ENCODE assay signal across 1 cellular context in the genomic region with DNA sequence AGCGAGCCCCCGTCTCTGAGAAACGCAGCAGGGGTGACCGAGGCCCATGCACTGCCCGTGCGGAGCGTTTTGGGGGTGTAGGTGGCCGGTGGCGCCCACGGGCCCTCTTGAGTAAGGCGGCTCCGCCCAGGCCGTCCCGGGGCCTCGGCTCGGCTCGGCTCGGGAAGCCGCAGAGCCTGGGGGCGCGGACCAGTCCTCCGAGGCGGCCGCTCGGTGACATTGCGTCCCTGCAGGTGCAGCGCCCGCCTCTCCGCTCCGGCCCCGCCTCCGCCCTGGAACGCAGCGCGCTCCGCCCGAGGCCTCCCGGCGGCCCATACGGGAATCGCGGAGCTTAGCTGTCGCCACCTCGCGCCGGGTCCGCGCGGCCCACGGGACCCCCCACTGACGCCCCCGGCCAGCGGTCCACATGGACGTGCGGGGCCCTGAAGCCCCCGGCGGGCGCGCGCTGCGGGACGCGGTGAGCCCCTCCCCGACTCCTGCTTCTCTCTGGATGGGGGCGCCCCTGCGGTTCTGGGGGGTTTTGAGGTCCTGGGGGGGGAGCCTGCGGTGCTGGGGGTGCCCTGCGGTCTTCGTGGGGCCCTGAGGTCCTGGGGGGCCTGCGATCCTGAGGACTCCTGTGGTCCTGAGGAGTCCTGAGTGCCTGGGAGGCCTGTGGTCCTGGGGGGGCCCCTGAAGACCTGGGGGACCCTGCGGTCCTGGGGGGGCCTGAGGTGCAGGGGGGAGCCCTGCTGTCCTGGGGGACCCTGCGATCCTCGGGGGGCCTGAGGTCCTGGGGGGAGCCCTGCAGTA.
TF ChIP-seq lines count a peak whose summit lies in the region.

A gene (plus strand): TSS at position 314 of the 789 bp plus-strand sequence. CDS start 93 bp downstream, at position 407.

TF ChIP-seq in HepG2, 621 proteins besides CTCF, POLR2A, EP300 and RAD21 (continued from another document and continues in another):
- TF ChIP-seq, protein P1, sequence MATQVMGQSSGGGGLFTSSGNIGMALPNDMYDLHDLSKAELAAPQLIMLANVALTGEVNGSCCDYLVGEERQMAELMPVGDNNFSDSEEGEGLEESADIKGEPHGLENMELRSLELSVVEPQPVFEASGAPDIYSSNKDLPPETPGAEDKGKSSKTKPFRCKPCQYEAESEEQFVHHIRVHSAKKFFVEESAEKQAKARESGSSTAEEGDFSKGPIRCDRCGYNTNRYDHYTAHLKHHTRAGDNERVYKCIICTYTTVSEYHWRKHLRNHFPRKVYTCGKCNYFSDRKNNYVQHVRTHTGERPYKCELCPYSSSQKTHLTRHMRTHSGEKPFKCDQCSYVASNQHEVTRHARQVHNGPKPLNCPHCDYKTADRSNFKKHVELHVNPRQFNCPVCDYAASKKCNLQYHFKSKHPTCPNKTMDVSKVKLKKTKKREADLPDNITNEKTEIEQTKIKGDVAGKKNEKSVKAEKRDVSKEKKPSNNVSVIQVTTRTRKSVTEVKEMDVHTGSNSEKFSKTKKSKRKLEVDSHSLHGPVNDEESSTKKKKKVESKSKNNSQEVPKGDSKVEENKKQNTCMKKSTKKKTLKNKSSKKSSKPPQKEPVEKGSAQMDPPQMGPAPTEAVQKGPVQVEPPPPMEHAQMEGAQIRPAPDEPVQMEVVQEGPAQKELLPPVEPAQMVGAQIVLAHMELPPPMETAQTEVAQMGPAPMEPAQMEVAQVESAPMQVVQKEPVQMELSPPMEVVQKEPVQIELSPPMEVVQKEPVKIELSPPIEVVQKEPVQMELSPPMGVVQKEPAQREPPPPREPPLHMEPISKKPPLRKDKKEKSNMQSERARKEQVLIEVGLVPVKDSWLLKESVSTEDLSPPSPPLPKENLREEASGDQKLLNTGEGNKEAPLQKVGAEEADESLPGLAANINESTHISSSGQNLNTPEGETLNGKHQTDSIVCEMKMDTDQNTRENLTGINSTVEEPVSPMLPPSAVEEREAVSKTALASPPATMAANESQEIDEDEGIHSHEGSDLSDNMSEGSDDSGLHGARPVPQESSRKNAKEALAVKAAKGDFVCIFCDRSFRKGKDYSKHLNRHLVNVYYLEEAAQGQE (IDR thresholded peaks at IDR 0.05; ENCODE audit: borderline replicate concordance in 1 of 2, low read depth in 1 of 2, low read length in 2 of 2) = no peak; a peak in 1 of 4 replicates
- TF ChIP-seq, protein P2, sequence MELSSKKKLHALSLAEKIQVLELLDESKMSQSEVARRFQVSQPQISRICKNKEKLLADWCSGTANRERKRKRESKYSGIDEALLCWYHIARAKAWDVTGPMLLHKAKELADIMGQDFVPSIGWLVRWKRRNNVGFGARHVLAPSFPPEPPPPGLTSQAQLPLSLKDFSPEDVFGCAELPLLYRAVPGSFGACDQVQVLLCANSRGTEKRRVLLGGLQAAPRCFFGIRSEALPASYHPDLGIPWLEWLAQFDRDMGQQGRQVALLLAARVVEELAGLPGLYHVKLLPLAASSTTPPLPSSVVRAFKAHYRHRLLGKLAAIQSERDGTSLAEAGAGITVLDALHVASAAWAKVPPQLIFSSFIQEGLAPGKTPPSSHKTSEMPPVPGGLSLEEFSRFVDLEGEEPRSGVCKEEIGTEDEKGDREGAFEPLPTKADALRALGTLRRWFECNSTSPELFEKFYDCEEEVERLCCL (CRISPR knock-in tag; IDR thresholded peaks at IDR 0.05; ENCODE audit: borderline replicate concordance) = no peak
- TF ChIP-seq MBD4 (IDR thresholded peaks at IDR 0.05; ENCODE audit: borderline replicate concordance, low read length) (no peak), ZNF850 (CRISPR knock-in tag; conservative IDR thresholded peaks at IDR 0.05) (0 out of 2 replicates have a peak, but pooled peaks have one; percentile 61), KDM6A (CRISPR knock-in tag; IDR thresholded peaks at IDR 0.05; ENCODE audit: low read depth) (no peak), ADNP (CRISPR knock-in tag; IDR thresholded peaks at IDR 0.05) (no peak), ZNF790 (CRISPR knock-in tag; IDR thresholded peaks at IDR 0.05; ENCODE audit: borderline replicate concordance) (no peak; the same call in 1 of the 2 replicates), MATR3 (CRISPR knock-in tag; IDR thresholded peaks at IDR 0.05) (no peak), ZNF124 (CRISPR knock-in tag; IDR thresholded peaks at IDR 0.05) (no peak), GTF2F1 (IDR thresholded peaks at IDR 0.05; ENCODE audit: low read length) (no peak), ZNF562 (CRISPR knock-in tag; IDR thresholded peaks at IDR 0.05; ENCODE audit: borderline replicate concordance) (no peak), FOXA1 (IDR thresholded peaks at IDR 0.05) (no peak), FOXA1 (CRISPR knock-in tag; IDR thresholded peaks at IDR 0.05) (no peak), ZNF605 (CRISPR knock-in tag; IDR thresholded peaks at IDR 0.05) (no peak), HNRNPH1 (optimal IDR thresholded peaks at IDR 0.05; ENCODE audit: low read depth, low read length) (no peak), ZNF234 (CRISPR knock-in tag; conservative IDR thresholded peaks at IDR 0.05) (no peak)
- TF ChIP-seq, protein P3, sequence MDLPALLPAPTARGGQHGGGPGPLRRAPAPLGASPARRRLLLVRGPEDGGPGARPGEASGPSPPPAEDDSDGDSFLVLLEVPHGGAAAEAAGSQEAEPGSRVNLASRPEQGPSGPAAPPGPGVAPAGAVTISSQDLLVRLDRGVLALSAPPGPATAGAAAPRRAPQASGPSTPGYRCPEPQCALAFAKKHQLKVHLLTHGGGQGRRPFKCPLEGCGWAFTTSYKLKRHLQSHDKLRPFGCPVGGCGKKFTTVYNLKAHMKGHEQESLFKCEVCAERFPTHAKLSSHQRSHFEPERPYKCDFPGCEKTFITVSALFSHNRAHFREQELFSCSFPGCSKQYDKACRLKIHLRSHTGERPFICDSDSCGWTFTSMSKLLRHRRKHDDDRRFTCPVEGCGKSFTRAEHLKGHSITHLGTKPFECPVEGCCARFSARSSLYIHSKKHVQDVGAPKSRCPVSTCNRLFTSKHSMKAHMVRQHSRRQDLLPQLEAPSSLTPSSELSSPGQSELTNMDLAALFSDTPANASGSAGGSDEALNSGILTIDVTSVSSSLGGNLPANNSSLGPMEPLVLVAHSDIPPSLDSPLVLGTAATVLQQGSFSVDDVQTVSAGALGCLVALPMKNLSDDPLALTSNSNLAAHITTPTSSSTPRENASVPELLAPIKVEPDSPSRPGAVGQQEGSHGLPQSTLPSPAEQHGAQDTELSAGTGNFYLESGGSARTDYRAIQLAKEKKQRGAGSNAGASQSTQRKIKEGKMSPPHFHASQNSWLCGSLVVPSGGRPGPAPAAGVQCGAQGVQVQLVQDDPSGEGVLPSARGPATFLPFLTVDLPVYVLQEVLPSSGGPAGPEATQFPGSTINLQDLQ (CRISPR knock-in tag; IDR thresholded peaks at IDR 0.05) = no peak
- TF ChIP-seq, protein P4, sequence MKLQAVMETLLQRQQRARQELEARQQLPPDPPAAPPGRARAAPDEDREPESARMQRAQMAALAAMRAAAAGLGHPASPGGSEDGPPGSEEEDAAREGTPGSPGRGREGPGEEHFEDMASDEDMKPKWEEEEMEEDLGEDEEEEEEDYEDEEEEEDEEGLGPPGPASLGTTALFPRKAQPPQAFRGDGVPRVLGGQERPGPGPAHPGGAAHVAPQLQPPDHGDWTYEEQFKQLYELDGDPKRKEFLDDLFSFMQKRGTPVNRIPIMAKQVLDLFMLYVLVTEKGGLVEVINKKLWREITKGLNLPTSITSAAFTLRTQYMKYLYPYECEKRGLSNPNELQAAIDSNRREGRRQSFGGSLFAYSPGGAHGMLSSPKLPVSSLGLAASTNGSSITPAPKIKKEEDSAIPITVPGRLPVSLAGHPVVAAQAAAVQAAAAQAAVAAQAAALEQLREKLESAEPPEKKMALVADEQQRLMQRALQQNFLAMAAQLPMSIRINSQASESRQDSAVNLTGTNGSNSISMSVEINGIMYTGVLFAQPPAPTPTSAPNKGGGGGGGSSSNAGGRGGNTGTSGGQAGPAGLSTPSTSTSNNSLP (IDR thresholded peaks at IDR 0.05; ENCODE audit: low read depth, low read length) = no peak
- TF ChIP-seq, protein P5, sequence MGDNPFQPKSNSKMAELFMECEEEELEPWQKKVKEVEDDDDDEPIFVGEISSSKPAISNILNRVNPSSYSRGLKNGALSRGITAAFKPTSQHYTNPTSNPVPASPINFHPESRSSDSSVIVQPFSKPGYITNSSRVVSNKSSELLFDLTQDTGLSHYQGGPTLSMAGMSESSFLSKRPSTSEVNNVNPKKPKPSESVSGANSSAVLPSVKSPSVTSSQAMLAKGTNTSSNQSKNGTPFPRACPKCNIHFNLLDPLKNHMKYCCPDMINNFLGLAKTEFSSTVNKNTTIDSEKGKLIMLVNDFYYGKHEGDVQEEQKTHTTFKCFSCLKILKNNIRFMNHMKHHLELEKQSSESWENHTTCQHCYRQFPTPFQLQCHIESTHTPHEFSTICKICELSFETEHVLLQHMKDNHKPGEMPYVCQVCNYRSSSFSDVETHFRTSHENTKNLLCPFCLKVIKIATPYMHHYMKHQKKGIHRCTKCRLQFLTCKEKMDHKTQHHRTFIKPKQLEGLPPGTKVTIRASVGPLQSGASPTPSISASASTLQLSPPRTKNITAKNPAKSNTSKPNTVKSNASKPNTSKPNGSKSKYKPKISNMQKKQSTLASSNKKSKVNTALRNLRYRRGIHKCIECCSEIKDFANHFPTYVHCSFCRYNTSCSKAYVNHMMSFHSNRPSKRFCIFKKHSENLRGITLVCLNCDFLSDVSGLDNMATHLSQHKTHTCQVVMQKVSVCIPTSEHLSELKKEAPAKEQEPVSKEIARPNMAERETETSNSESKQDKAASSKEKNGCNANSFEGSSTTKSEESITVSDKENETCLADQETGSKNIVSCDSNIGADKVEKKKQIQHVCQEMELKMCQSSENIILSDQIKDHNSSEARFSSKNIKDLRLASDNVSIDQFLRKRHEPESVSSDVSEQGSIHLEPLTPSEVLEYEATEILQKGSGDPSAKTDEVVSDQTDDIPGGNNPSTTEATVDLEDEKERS (CRISPR knock-in tag; IDR thresholded peaks at IDR 0.05) = no peak
- TF ChIP-seq, protein P6, sequence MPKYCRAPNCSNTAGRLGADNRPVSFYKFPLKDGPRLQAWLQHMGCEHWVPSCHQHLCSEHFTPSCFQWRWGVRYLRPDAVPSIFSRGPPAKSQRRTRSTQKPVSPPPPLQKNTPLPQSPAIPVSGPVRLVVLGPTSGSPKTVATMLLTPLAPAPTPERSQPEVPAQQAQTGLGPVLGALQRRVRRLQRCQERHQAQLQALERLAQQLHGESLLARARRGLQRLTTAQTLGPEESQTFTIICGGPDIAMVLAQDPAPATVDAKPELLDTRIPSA (CRISPR knock-in tag; IDR thresholded peaks at IDR 0.05; ENCODE audit: borderline replicate concordance) = no peak
- TF ChIP-seq, protein P7, sequence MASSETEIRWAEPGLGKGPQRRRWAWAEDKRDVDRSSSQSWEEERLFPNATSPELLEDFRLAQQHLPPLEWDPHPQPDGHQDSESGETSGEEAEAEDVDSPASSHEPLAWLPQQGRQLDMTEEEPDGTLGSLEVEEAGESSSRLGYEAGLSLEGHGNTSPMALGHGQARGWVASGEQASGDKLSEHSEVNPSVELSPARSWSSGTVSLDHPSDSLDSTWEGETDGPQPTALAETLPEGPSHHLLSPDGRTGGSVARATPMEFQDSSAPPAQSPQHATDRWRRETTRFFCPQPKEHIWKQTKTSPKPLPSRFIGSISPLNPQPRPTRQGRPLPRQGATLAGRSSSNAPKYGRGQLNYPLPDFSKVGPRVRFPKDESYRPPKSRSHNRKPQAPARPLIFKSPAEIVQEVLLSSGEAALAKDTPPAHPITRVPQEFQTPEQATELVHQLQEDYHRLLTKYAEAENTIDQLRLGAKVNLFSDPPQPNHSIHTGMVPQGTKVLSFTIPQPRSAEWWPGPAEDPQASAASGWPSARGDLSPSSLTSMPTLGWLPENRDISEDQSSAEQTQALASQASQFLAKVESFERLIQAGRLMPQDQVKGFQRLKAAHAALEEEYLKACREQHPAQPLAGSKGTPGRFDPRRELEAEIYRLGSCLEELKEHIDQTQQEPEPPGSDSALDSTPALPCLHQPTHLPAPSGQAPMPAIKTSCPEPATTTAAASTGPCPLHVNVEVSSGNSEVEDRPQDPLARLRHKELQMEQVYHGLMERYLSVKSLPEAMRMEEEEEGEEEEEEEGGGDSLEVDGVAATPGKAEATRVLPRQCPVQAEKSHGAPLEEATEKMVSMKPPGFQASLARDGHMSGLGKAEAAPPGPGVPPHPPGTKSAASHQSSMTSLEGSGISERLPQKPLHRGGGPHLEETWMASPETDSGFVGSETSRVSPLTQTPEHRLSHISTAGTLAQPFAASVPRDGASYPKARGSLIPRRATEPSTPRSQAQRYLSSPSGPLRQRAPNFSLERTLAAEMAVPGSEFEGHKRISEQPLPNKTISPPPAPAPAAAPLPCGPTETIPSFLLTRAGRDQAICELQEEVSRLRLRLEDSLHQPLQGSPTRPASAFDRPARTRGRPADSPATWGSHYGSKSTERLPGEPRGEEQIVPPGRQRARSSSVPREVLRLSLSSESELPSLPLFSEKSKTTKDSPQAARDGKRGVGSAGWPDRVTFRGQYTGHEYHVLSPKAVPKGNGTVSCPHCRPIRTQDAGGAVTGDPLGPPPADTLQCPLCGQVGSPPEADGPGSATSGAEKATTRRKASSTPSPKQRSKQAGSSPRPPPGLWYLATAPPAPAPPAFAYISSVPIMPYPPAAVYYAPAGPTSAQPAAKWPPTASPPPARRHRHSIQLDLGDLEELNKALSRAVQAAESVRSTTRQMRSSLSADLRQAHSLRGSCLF (CRISPR knock-in tag; IDR thresholded peaks at IDR 0.05; ENCODE audit: borderline replicate concordance) = no peak
- TF ChIP-seq, protein P8, sequence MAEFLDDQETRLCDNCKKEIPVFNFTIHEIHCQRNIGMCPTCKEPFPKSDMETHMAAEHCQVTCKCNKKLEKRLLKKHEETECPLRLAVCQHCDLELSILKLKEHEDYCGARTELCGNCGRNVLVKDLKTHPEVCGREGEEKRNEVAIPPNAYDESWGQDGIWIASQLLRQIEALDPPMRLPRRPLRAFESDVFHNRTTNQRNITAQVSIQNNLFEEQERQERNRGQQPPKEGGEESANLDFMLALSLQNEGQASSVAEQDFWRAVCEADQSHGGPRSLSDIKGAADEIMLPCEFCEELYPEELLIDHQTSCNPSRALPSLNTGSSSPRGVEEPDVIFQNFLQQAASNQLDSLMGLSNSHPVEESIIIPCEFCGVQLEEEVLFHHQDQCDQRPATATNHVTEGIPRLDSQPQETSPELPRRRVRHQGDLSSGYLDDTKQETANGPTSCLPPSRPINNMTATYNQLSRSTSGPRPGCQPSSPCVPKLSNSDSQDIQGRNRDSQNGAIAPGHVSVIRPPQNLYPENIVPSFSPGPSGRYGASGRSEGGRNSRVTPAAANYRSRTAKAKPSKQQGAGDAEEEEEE (CRISPR knock-in tag; IDR thresholded peaks at IDR 0.05; ENCODE audit: borderline replicate concordance) = no peak
- TF ChIP-seq, protein P9, sequence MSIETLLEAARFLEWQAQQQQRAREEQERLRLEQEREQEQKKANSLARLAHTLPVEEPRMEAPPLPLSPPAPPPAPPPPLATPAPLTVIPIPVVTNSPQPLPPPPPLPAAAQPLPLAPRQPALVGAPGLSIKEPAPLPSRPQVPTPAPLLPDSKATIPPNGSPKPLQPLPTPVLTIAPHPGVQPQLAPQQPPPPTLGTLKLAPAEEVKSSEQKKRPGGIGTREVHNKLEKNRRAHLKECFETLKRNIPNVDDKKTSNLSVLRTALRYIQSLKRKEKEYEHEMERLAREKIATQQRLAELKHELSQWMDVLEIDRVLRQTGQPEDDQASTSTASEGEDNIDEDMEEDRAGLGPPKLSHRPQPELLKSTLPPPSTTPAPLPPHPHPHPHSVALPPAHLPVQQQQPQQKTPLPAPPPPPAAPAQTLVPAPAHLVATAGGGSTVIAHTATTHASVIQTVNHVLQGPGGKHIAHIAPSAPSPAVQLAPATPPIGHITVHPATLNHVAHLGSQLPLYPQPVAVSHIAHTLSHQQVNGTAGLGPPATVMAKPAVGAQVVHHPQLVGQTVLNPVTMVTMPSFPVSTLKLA (IDR thresholded peaks at IDR 0.05) = no peak
- TF ChIP-seq, protein P10, sequence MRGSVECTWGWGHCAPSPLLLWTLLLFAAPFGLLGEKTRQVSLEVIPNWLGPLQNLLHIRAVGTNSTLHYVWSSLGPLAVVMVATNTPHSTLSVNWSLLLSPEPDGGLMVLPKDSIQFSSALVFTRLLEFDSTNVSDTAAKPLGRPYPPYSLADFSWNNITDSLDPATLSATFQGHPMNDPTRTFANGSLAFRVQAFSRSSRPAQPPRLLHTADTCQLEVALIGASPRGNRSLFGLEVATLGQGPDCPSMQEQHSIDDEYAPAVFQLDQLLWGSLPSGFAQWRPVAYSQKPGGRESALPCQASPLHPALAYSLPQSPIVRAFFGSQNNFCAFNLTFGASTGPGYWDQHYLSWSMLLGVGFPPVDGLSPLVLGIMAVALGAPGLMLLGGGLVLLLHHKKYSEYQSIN (CRISPR knock-in tag; IDR thresholded peaks at IDR 0.05; ENCODE audit: borderline replicate concordance) = no peak
